In genomic region chr1:234647758-234648157, GRCh38 we compare ENCODE assay signal across 31 cellular contexts. TPM values are rescaled to one million over a fixed set of nuclear protein-coding genes. Genes with fewer than 3 reads are reported as not detected.
DNase-seq lines count a peak whose midpoint lies in the region; TF ChIP-seq lines count a peak whose summit lies in the region.
"Had no signal": no experiment of that assay in that cellular context is flagged by ENCODE, and none has a peak within 500 bp of the region (broad histone marks: within the 10 kb centered on the region; RNA-seq: fewer than 3 reads in every experiment).

No MANE protein-coding gene starts in this region.

- DNase-seq in GM23248 = peak; percentile 33
- no peak for DNase-seq in MM.1S
- DNase-seq in breast epithelium (ENCODE audit: low spot score in 2 of 2) = peak in 1 of 2 donors; percentile 46
- peak; percentile 70 for DNase-seq in kidney tubule cell (ENCODE audit: low spot score)
- no peak for DNase-seq in KG1 (lab: John Stamatoyannopoulos, UW)
- DNase-seq in putamen (ENCODE audit: low spot score) = no peak
- no peak for DNase-seq in activated CD4-positive, CD25-positive, alpha-beta regulatory T cell (lab: John Stamatoyannopoulos, UW)
- no peak for DNase-seq in NCI-H510A (lab: John Stamatoyannopoulos, UW)
- DNase-seq: activated B cell treated with CpG ODN at 0.5 μM for 24 hours; activated CD4-positive, alpha-beta memory T cell treated with anti-CD3 and anti-CD28 coated beads for 36 hours; activated CD8-positive, alpha-beta memory T cell treated with anti-CD3 and anti-CD28 coated beads, Interleukin-2, amount 50 U/mL, for 4 hours; activated naive CD4-positive, alpha-beta T cell treated with anti-CD3 and anti-CD28 coated beads, Interleukin-2, amount 50 U/mL, for 16 hours; amniotic stem cell; Caco-2; DND-41; effector CD4-positive, alpha-beta T cell; hippocampal formation; immature natural killer cell; IMR-90; mesenchymal stem cell; NCI-H1436; NK-92 treated with Interleukin-12 subunit alpha and Interleukin-12 subunit beta, amount 100 ng/mL, for 24 hours; posterior cingulate gyrus; stimulated activated CD4-positive, alpha-beta T cell treated with anti-CD3 and anti-CD28 coated beads, Interleukin-4, amount 100 ng/mL, for 4 hours; stimulated activated naive CD4-positive, alpha-beta T cell; T-helper 1 cell; testis; uterus had no signal

- H3K27ac ChIP-seq in GM23248 (no peak overlapping the region), MM.1S (ENCODE audit: low read length) (peak overlapping the region; percentile 19; the same call in 1 of the 2 replicates), breast epithelium (peak overlapping the region; percentile 36 to 72)
- H3K27ac ChIP-seq: BLaER1 treated with 17β-estradiol and CSF1 and Interleukin-3, amounts not matched to agents 10 nM and 100 nM; gastroesophageal sphincter; testis; uterus had no signal

- no peak overlapping the region for H3K9ac ChIP-seq in GM23248
- peak overlapping the region; percentile 9; the same call in 1 of the 2 replicates for H3K9ac ChIP-seq in MM.1S (ENCODE audit: low read length)
- H3K9ac ChIP-seq: BLaER1 treated with 17β-estradiol and CSF1 and Interleukin-3, amounts not matched to agents 10 nM and 100 nM had no signal

- H3F3A ChIP-seq in GM23248 (ENCODE audit: insufficient read depth) (peaks cover 11% of the 10 kb centered on the region), MM.1S (ENCODE audit: insufficient read depth, low read length) (no peaks in the 10 kb centered on the region)

- H3K9me3 ChIP-seq in GM23248 (ENCODE audit: low read depth) (no peaks in the 10 kb centered on the region), MM.1S (replicated peaks; ENCODE audit: insufficient read depth, low read length) (no peaks in the 10 kb centered on the region), breast epithelium (no peaks in the 10 kb centered on the region)
- H3K9me3 ChIP-seq: gastroesophageal sphincter, testis, uterus had no signal

- H4K20me1 ChIP-seq in GM23248 (ENCODE audit: insufficient read depth) (no peaks in the 10 kb centered on the region), MM.1S (ENCODE audit: insufficient read depth, low read length) (no peaks in the 10 kb centered on the region)
- H4K20me1 ChIP-seq: BLaER1 treated with 17β-estradiol and CSF1 and Interleukin-3, amounts not matched to agents 10 nM and 100 nM had no signal

- H3K4me1 ChIP-seq in GM23248 (ENCODE audit: insufficient read depth) = peaks cover 14% of the 10 kb centered on the region
- peaks cover 10% of the 10 kb centered on the region for H3K4me1 ChIP-seq in MM.1S (ENCODE audit: low read length)
- H3K4me1 ChIP-seq in breast epithelium = no peaks in the 10 kb centered on the region
- H3K4me1 ChIP-seq: gastroesophageal sphincter, testis, uterus had no signal

- no peak overlapping the region for H3K4me3 ChIP-seq in GM23248
- no peak overlapping the region for H3K4me3 ChIP-seq in MM.1S (ENCODE audit: low read length)
- no peak overlapping the region for H3K4me3 ChIP-seq in breast epithelium
- H3K4me3 ChIP-seq: BLaER1 treated with 17β-estradiol and CSF1 and Interleukin-3, amounts not matched to agents 10 nM and 100 nM; gastroesophageal sphincter; GM23338; testis; uterus had no signal

- TF ChIP-seq CTCF in MM.1S (IDR thresholded peaks at IDR 0.05; ENCODE audit: low read length) (no peak), breast epithelium (IDR thresholded peaks at IDR 0.05) (no peak)

- H3K9me2 ChIP-seq in GM23248 (ENCODE audit: insufficient read depth) = no peaks in the 10 kb centered on the region
- H3K9me2 ChIP-seq in MM.1S (replicated peaks; ENCODE audit: insufficient read depth, low read length) = no peaks in the 10 kb centered on the region

- TF ChIP-seq POLR2A in breast epithelium (IDR thresholded peaks at IDR 0.05) = no peak

- H2AFZ ChIP-seq in GM23248 (no peak overlapping the region), MM.1S (ENCODE audit: low read length) (no peak overlapping the region)

- in situ Hi-C loops in GM23248 (cut with MboI) = no loop called here

- H3K36me3 ChIP-seq in GM23248 (ENCODE audit: low read depth) (no peaks in the 10 kb centered on the region), MM.1S (replicated peaks; ENCODE audit: insufficient read depth, low read length) (no peaks in the 10 kb centered on the region), breast epithelium (no peaks in the 10 kb centered on the region)
- H3K36me3 ChIP-seq: BLaER1 treated with 17β-estradiol and CSF1 and Interleukin-3, amounts not matched to agents 10 nM and 100 nM; gastroesophageal sphincter; uterus had no signal

- H3K79me2 ChIP-seq in GM23248 (ENCODE audit: insufficient read depth) (no peaks in the 10 kb centered on the region), MM.1S (ENCODE audit: low read length) (no peaks in the 10 kb centered on the region)

- intact Hi-C loops in breast epithelium (cut with DNase I; ENCODE audit: low total_unique reads) = no loop called here

- H3K4me2 ChIP-seq in GM23248 (ENCODE audit: unreplicated experiment) = no peak overlapping the region
- no peak overlapping the region for H3K4me2 ChIP-seq in MM.1S (ENCODE audit: low read depth, low read length)
- H3K4me2 ChIP-seq: BLaER1 treated with 17β-estradiol and CSF1 and Interleukin-3, amounts not matched to agents 10 nM and 100 nM; GM23338 had no signal

- WGBS in GM23248 (ENCODE audit: low coverage in 1 of 2, low lambda C conversion rate in 2 of 2, missing lambda C conversion rate in 2 of 2), 2 experiments = 94 to 100% methylated on average over 2 of the region's 2 CpGs

- H3K27me3 ChIP-seq in GM23248 (replicated peaks; ENCODE audit: insufficient read depth) = no peaks in the 10 kb centered on the region
- no peaks in the 10 kb centered on the region for H3K27me3 ChIP-seq in MM.1S (replicated peaks; ENCODE audit: insufficient read depth, low read length)
- no peaks in the 10 kb centered on the region for H3K27me3 ChIP-seq in breast epithelium
- H3K27me3 ChIP-seq: BLaER1 treated with 17β-estradiol and CSF1 and Interleukin-3, amounts not matched to agents 10 nM and 100 nM; gastroesophageal sphincter; testis; uterus had no signal

RNA-seq across cellular contexts. Expression of gene IRF2BP2, which starts 37.8 kb away (rescaled TPM):
- total RNA-seq in GM23248 (2014; rRNA removed; shearing (Covaris generic)) = 60.7 and 69.3 TPM in 2 replicates
- polyA plus RNA-seq in GM23248 (2016; fragmentation: Nextera tagmentation; extraction: Ambion mirVana) = 12.9 and 13.0 TPM in 2 replicates
- 100 to 1,000 TPM in 1 of 3 donors, 10 to 100 TPM in 2; 60.3 to 108 (median 84.9) TPM for total RNA-seq in breast epithelium

Comparison
In these comparisons a context has a peak if more than half of its experiments do, and no peak if none do; other contexts are left out.
1. DNase-seq: peak in GM23248 (single experiment) and kidney tubule cell (single experiment); none in MM.1S (single experiment), KG1 (single experiment), putamen (single experiment), activated CD4-positive, CD25-positive, alpha-beta regulatory T cell (0 of 4) and NCI-H510A (single experiment).